23 cellular contexts compared by ENCODE assay signal in genomic region chr3:196042673-196043072, GRCh38.
"Had no signal": no experiment of that assay in that cellular context is flagged by ENCODE, and none has a peak within 500 bp of the region (broad histone marks: within the 10 kb centered on the region; RNA-seq: fewer than 3 reads in every experiment).

No MANE protein-coding gene starts in this region.

- ATAC-seq: effector memory CD8-positive, alpha-beta T cell; esophagus mucosa; foreskin keratinocyte; gastroesophageal sphincter; heart right ventricle; left cardiac atrium; left lung; left ventricle myocardium superior; lower lobe of right lung; mucosa of descending colon had no signal

- FAIRE-seq: endometrium, frontal cortex, islet of Langerhans, keratinocyte had no signal

- DNase-seq: colonic mucosa; cortex of kidney; effector CD8-positive, alpha-beta T cell; effector memory CD8-positive, alpha-beta T cell; endodermal cell; erythroblast; esophagus squamous epithelium; foreskin keratinocyte; heart right ventricle; left cardiac atrium; left lung; left ventricle myocardium superior; lower lobe of right lung; mesenchymal stem cell; mucosa of descending colon; naive B cell had no signal

- H3K4me1 ChIP-seq: colonic mucosa, esophagus squamous epithelium, foreskin keratinocyte, gastroesophageal sphincter, heart right ventricle, left lung, lower lobe of right lung had no signal

- H3K9me3 ChIP-seq: colonic mucosa, esophagus squamous epithelium, lower lobe of right lung, mucosa of descending colon had no signal

- H3K27ac ChIP-seq: colonic mucosa, epithelial cell of prostate, esophagus squamous epithelium, foreskin keratinocyte, gastroesophageal sphincter, heart right ventricle, left lung, lower lobe of right lung had no signal

- H3K4me3 ChIP-seq: colonic mucosa, esophagus squamous epithelium, gastroesophageal sphincter, heart right ventricle, left lung, lower lobe of right lung, mucosa of descending colon had no signal

- H3K36me3 ChIP-seq: colonic mucosa, gastroesophageal sphincter, lower lobe of right lung had no signal

- H3K27me3 ChIP-seq: colonic mucosa, esophagus squamous epithelium, foreskin keratinocyte, gastroesophageal sphincter, heart right ventricle, left lung had no signal
